In genomic region chr13:114140131-114140908, GRCh38 we compare ENCODE assay signal across 8 cellular contexts. TPM values are rescaled to one million over a fixed set of nuclear protein-coding genes. Genes with fewer than 3 reads are reported as not detected.
A peak's percentile ranks its signal among the peaks of the same experiment; 100 is the strongest.
DNase-seq lines count a peak whose midpoint lies in the region; ATAC-seq, FAIRE-seq and TF ChIP-seq lines count a peak whose summit lies in the region.

No MANE protein-coding gene starts in this region.

- peak; percentile 35 to 43 for ATAC-seq in naive B cell (ENCODE audit: low read depth in 2 of 2)
- ATAC-seq in HG03460 (IDR thresholded peaks at IDR 0.05; ENCODE audit: unreplicated experiment): no peak
- no peak for ATAC-seq in left lobe of liver

- CTCF ChIA-PET in activated CD4-positive, alpha-beta memory T cell treated with anti-CD3 and anti-CD28 coated beads for 36 hours (lab: Charles Lee): interaction anchor here (0.8 to 1.4 kb wide), 2 partner anchors 11 to 33 kb away, joined by 3 read pairs; no protein-coding TSS in a partner anchor

- H3K27ac Mint-ChIP-seq in activated CD4-positive, alpha-beta memory T cell treated with anti-CD3 and anti-CD28 coated beads for 36 hours: no peak overlapping the region
- no peak overlapping the region for H3K27ac Mint-ChIP-seq in naive B cell

- no peaks in the 10 kb centered on the region for H3K36me3 ChIP-seq in GM06990 (ENCODE audit: control insufficient read depth, insufficient read depth, low read length)
- no peaks in the 10 kb centered on the region for H3K36me3 ChIP-seq in ascending aorta

- intact Hi-C loops in activated CD4-positive, alpha-beta memory T cell treated with anti-CD3 and anti-CD28 coated beads for 36 hours (cut with micrococcal nuclease): loop anchor here (1.0 to 5.0 kb wide), 2 partner anchors 8 to 87 kb away; no protein-coding TSS in a partner anchor
- intact Hi-C loops in ascending aorta (cut with DNase I): no loop called here

- FAIRE-seq in urothelium cell line (lab: Jason Lieb, UNC): no peak

- H3K36me3 Mint-ChIP-seq in activated CD4-positive, alpha-beta memory T cell treated with anti-CD3 and anti-CD28 coated beads for 36 hours: no peaks in the 10 kb centered on the region
- H3K36me3 Mint-ChIP-seq in naive B cell: no peaks in the 10 kb centered on the region

- no peak overlapping the region for H3K4me3 Mint-ChIP-seq in activated CD4-positive, alpha-beta memory T cell treated with anti-CD3 and anti-CD28 coated beads for 36 hours
- no peak overlapping the region for H3K4me3 Mint-ChIP-seq in naive B cell

- H3K4me1 ChIP-seq in ascending aorta: no peaks in the 10 kb centered on the region

- no peaks in the 10 kb centered on the region for H3K9me3 ChIP-seq in ascending aorta

- peaks cover 4% of the 10 kb centered on the region for H3K9me3 Mint-ChIP-seq in activated CD4-positive, alpha-beta memory T cell treated with anti-CD3 and anti-CD28 coated beads for 36 hours
- H3K9me3 Mint-ChIP-seq in naive B cell: no peaks in the 10 kb centered on the region

- H3K27ac ChIP-seq in ascending aorta: no peak overlapping the region

- no peaks in the 10 kb centered on the region; the same call in 1 of the 2 replicates for H3K27me3 ChIP-seq in GM06990 (replicated peaks; ENCODE audit: control insufficient read depth, insufficient read depth, low read length)
- H3K27me3 ChIP-seq in ascending aorta: no peaks in the 10 kb centered on the region

- H3K4me3 ChIP-seq in GM06990 (replicated peaks; ENCODE audit: low read depth, low read length) (peak overlapping the region; percentile 15; the same call in 1 of the 2 replicates), ascending aorta (peak overlapping the region in 1 of 2 donors; percentile 22)

- TF ChIP-seq CTCF in GM06990 (IDR thresholded peaks at IDR 0.05; ENCODE audit: insufficient read depth, low read length, poor library complexity, severe bottlenecking): no peak
- TF ChIP-seq CTCF in ascending aorta (IDR thresholded peaks at IDR 0.05): no peak

- POLR2A ChIA-PET in activated CD4-positive, alpha-beta memory T cell treated with anti-CD3 and anti-CD28 coated beads for 36 hours (lab: Charles Lee): interaction anchor here (0.6 to 1.2 kb wide), 2 partner anchors 9 to 226 kb away, joined by 5 to 6 read pairs; no protein-coding TSS in a partner anchor

- H3K27me3 Mint-ChIP-seq in activated CD4-positive, alpha-beta memory T cell treated with anti-CD3 and anti-CD28 coated beads for 36 hours: no peaks in the 10 kb centered on the region
- H3K27me3 Mint-ChIP-seq in naive B cell: no peaks in the 10 kb centered on the region

- DNase-seq in GM06990 (ENCODE audit: extremely low read depth, insufficient read length): no peak
- DNase-seq in HUDEP-2 (lab: John Stamatoyannopoulos, UW; ENCODE audit: unreplicated experiment in 76 of 76): peak in 58 of 76 experiments; percentile 5 to 69 (median 42)
- peak; percentile 60 for DNase-seq in activated CD4-positive, alpha-beta memory T cell treated with anti-CD3 and anti-CD28 coated beads for 36 hours
- DNase-seq in naive B cell: peak; percentile 60
- DNase-seq in urothelium cell line (ENCODE audit: low spot score): no peak
- DNase-seq in ascending aorta (ENCODE audit: low spot score in 2 of 2): no peak
- DNase-seq in left lobe of liver (ENCODE audit: low spot score): no peak

- H3K4me1 Mint-ChIP-seq in activated CD4-positive, alpha-beta memory T cell treated with anti-CD3 and anti-CD28 coated beads for 36 hours (ENCODE audit: low read depth): peaks cover 2% of the 10 kb centered on the region
- peaks cover 12 to 21% (median 13%) of the 10 kb centered on the region in 3 donors for H3K4me1 Mint-ChIP-seq in naive B cell

RNA-seq across cellular contexts. Expression of gene RASA3, which starts 7.9 kb away (rescaled TPM):
- total RNA-seq in activated CD4-positive, alpha-beta memory T cell treated with anti-CD3 and anti-CD28 coated beads for 36 hours: 10 to 100 TPM; 45.9 to 49.3 TPM
- polyA plus RNA-seq in naive B cell (ENCODE audit: low read depth in 6 of 6): 10 to 100 TPM; 17.1 to 41.9 (median 28.8) TPM
- total RNA-seq in ascending aorta: 30.7 TPM
- 4.5 TPM for total RNA-seq in left lobe of liver

RNA-seq across cellular contexts. Expression of gene CFAP97D2, which starts 38.7 kb away (rescaled TPM):
- total RNA-seq in activated CD4-positive, alpha-beta memory T cell treated with anti-CD3 and anti-CD28 coated beads for 36 hours: not detected
- polyA plus RNA-seq in naive B cell (ENCODE audit: low read depth in 6 of 6): not detected
- total RNA-seq in ascending aorta: not detected
- total RNA-seq in left lobe of liver: not detected

Comparison
In these comparisons a context has a peak if more than half of its experiments do, and no peak if none do; other contexts are left out.
1. DNase-seq: peak in HUDEP-2 (58 of 76), activated CD4-positive, alpha-beta memory T cell treated with anti-CD3 and anti-CD28 coated beads for 36 hours (single experiment) and naive B cell (single experiment); none in GM06990 (single experiment), urothelium cell line (single experiment), ascending aorta (0 of 2) and left lobe of liver (single experiment).
2. ATAC-seq: peak in naive B cell (2 of 2); none in HG03460 (single experiment) and left lobe of liver (single experiment).